11 cellular contexts compared by ENCODE assay signal in genomic region chr6:11410539-11411307, GRCh38.
DNase-seq lines count a peak whose midpoint lies in the region; ATAC-seq and TF ChIP-seq lines count a peak whose summit lies in the region.
"Had no signal": no experiment of that assay in that cellular context is flagged by ENCODE, and none has a peak within 500 bp of the region (broad histone marks: within the 10 kb centered on the region; RNA-seq: fewer than 3 reads in every experiment).

No MANE protein-coding gene starts in this region.

- CTCF ChIA-PET in WTC11 (lab: Charles Lee): no interaction called here

- H3K4me1 Mint-ChIP-seq in activated naive CD4-positive, alpha-beta T cell treated with anti-CD3 and anti-CD28 coated beads, Interleukin-2, amount 50 U/mL, for 24 hours: peaks cover 30% of the 10 kb centered on the region
- peaks cover 57% of the 10 kb centered on the region for H3K4me1 Mint-ChIP-seq in activated T-helper 1 cell treated with anti-CD3 and anti-CD28 coated beads, Interleukin-12 subunit alpha, Interleukin-12 subunit beta, Interleukin-2, Interleukin-4 antibody, amounts not matched to agents 30 ng/mL and 10 ng/mL and 1 ng/mL, durations not matched to agents 14 hours and 24 hours and 36 hours (ENCODE audit: low read depth)
- H3K4me1 Mint-ChIP-seq in WTC11: peaks cover 7% of the 10 kb centered on the region

- DNase-seq in activated naive CD4-positive, alpha-beta T cell (lab: John Stamatoyannopoulos, UW): no peak
- DNase-seq in activated T-helper 1 cell treated with anti-CD3 and anti-CD28 coated beads, Interleukin-12 subunit alpha, Interleukin-12 subunit beta, Interleukin-2, Interleukin-4 antibody, amounts not matched to agents 30 ng/mL and 10 ng/mL and 1 ng/mL, durations not matched to agents 14 hours and 24 hours and 36 hours (ENCODE audit: low spot score): no peak
- DNase-seq in superior temporal gyrus (ENCODE audit: extremely low spot score) (peak; percentile 67), NCI-H2029 (lab: John Stamatoyannopoulos, UW) (no peak), GOT3 (lab: John Stamatoyannopoulos, UW) (no peak), WTC11 (ENCODE audit: low spot score) (no peak)
- DNase-seq: GF-D8, right cardiac atrium had no signal

- ATAC-seq in HG02885 (IDR thresholded peaks at IDR 0.05; ENCODE audit: poor library complexity, unreplicated experiment) (peak; percentile 40), WTC11 (no peak)
- ATAC-seq: HepG2, right cardiac atrium had no signal

- H3K27ac Mint-ChIP-seq in activated naive CD4-positive, alpha-beta T cell treated with anti-CD3 and anti-CD28 coated beads, Interleukin-2, amount 50 U/mL, for 24 hours: peak overlapping the region; percentile 14
- peak overlapping the region; percentile 71 for H3K27ac Mint-ChIP-seq in activated T-helper 1 cell treated with anti-CD3 and anti-CD28 coated beads, Interleukin-12 subunit alpha, Interleukin-12 subunit beta, Interleukin-2, Interleukin-4 antibody, amounts not matched to agents 30 ng/mL and 10 ng/mL and 1 ng/mL, durations not matched to agents 14 hours and 24 hours and 36 hours
- H3K27ac Mint-ChIP-seq in WTC11: no peak overlapping the region

- no peaks in the 10 kb centered on the region for H3K27me3 Mint-ChIP-seq in activated naive CD4-positive, alpha-beta T cell treated with anti-CD3 and anti-CD28 coated beads, Interleukin-2, amount 50 U/mL, for 24 hours
- H3K27me3 Mint-ChIP-seq in activated T-helper 1 cell treated with anti-CD3 and anti-CD28 coated beads, Interleukin-12 subunit alpha, Interleukin-12 subunit beta, Interleukin-2, Interleukin-4 antibody, amounts not matched to agents 30 ng/mL and 10 ng/mL and 1 ng/mL, durations not matched to agents 14 hours and 24 hours and 36 hours (ENCODE audit: insufficient read depth): no peaks in the 10 kb centered on the region
- no peaks in the 10 kb centered on the region for H3K27me3 Mint-ChIP-seq in WTC11 (ENCODE audit: low read depth)

- POLR2A ChIA-PET in WTC11 (lab: Charles Lee): no interaction called here

- no peak overlapping the region for H3K4me3 Mint-ChIP-seq in activated naive CD4-positive, alpha-beta T cell treated with anti-CD3 and anti-CD28 coated beads, Interleukin-2, amount 50 U/mL, for 24 hours
- no peak overlapping the region for H3K4me3 Mint-ChIP-seq in activated T-helper 1 cell treated with anti-CD3 and anti-CD28 coated beads, Interleukin-12 subunit alpha, Interleukin-12 subunit beta, Interleukin-2, Interleukin-4 antibody, amounts not matched to agents 30 ng/mL and 10 ng/mL and 1 ng/mL, durations not matched to agents 14 hours and 24 hours and 36 hours
- H3K4me3 Mint-ChIP-seq in WTC11: no peak overlapping the region

- intact Hi-C loops in activated T-helper 1 cell treated with anti-CD3 and anti-CD28 coated beads, Interleukin-12 subunit alpha, Interleukin-12 subunit beta, Interleukin-2, Interleukin-4 antibody, amounts not matched to agents 30 ng/mL and 10 ng/mL and 1 ng/mL, durations not matched to agents 14 hours and 24 hours and 36 hours (cut with micrococcal nuclease): loop anchor here (5.0 kb wide), 3 partner anchors 87 to 238 kb away; partner anchors contain the start of gene TMEM170B

- no peaks in the 10 kb centered on the region for H3K36me3 Mint-ChIP-seq in activated naive CD4-positive, alpha-beta T cell treated with anti-CD3 and anti-CD28 coated beads, Interleukin-2, amount 50 U/mL, for 24 hours
- H3K36me3 Mint-ChIP-seq in activated T-helper 1 cell treated with anti-CD3 and anti-CD28 coated beads, Interleukin-12 subunit alpha, Interleukin-12 subunit beta, Interleukin-2, Interleukin-4 antibody, amounts not matched to agents 30 ng/mL and 10 ng/mL and 1 ng/mL, durations not matched to agents 14 hours and 24 hours and 36 hours (ENCODE audit: low read depth): peaks cover 3% of the 10 kb centered on the region
- no peaks in the 10 kb centered on the region for H3K36me3 Mint-ChIP-seq in WTC11

- no peak for TF ChIP-seq CTCF in WTC11 (IDR thresholded peaks at IDR 0.05)

- H3K9me3 Mint-ChIP-seq in activated naive CD4-positive, alpha-beta T cell treated with anti-CD3 and anti-CD28 coated beads, Interleukin-2, amount 50 U/mL, for 24 hours: no peaks in the 10 kb centered on the region
- H3K9me3 Mint-ChIP-seq in activated T-helper 1 cell treated with anti-CD3 and anti-CD28 coated beads, Interleukin-12 subunit alpha, Interleukin-12 subunit beta, Interleukin-2, Interleukin-4 antibody, amounts not matched to agents 30 ng/mL and 10 ng/mL and 1 ng/mL, durations not matched to agents 14 hours and 24 hours and 36 hours: peaks cover 13% of the 10 kb centered on the region
- peaks cover 4% of the 10 kb centered on the region for H3K9me3 Mint-ChIP-seq in WTC11

TF ChIP-seq in WTC11, 78 proteins besides CTCF, POLR2A, EP300 and RAD21 (continues in another document):
- no peak for TF ChIP-seq ZNF416 (CRISPR knock-in tag; IDR thresholded peaks at IDR 0.05)
- TF ChIP-seq ZNF532 (CRISPR knock-in tag; IDR thresholded peaks at IDR 0.05; ENCODE audit: borderline replicate concordance): no peak
- no peak for TF ChIP-seq FOXJ3 (CRISPR knock-in tag; IDR thresholded peaks at IDR 0.05; ENCODE audit: borderline replicate concordance)
- TF ChIP-seq, protein P1, sequence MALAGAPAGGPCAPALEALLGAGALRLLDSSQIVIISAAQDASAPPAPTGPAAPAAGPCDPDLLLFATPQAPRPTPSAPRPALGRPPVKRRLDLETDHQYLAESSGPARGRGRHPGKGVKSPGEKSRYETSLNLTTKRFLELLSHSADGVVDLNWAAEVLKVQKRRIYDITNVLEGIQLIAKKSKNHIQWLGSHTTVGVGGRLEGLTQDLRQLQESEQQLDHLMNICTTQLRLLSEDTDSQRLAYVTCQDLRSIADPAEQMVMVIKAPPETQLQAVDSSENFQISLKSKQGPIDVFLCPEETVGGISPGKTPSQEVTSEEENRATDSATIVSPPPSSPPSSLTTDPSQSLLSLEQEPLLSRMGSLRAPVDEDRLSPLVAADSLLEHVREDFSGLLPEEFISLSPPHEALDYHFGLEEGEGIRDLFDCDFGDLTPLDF (CRISPR knock-in tag; IDR thresholded peaks at IDR 0.05): no peak
- TF ChIP-seq NFYB (CRISPR knock-in tag; conservative IDR thresholded peaks at IDR 0.05; ENCODE audit: low read depth): no peak
- no peak for TF ChIP-seq PREB (CRISPR knock-in tag; IDR thresholded peaks at IDR 0.05; ENCODE audit: borderline replicate concordance)
- TF ChIP-seq, protein P2, sequence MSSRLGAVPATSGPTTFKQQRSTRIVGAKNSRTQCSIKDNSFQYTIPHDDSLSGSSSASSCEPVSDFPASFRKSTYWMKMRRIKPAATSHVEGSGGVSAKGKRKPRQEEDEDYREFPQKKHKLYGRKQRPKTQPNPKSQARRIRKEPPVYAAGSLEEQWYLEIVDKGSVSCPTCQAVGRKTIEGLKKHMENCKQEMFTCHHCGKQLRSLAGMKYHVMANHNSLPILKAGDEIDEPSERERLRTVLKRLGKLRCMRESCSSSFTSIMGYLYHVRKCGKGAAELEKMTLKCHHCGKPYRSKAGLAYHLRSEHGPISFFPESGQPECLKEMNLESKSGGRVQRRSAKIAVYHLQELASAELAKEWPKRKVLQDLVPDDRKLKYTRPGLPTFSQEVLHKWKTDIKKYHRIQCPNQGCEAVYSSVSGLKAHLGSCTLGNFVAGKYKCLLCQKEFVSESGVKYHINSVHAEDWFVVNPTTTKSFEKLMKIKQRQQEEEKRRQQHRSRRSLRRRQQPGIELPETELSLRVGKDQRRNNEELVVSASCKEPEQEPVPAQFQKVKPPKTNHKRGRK (CRISPR knock-in tag; IDR thresholded peaks at IDR 0.05; ENCODE audit: borderline replicate concordance): no peak
- no peak for TF ChIP-seq TEAD1 (CRISPR knock-in tag; IDR thresholded peaks at IDR 0.05)
